8 cellular contexts compared by ENCODE assay signal in the genomic region with DNA sequence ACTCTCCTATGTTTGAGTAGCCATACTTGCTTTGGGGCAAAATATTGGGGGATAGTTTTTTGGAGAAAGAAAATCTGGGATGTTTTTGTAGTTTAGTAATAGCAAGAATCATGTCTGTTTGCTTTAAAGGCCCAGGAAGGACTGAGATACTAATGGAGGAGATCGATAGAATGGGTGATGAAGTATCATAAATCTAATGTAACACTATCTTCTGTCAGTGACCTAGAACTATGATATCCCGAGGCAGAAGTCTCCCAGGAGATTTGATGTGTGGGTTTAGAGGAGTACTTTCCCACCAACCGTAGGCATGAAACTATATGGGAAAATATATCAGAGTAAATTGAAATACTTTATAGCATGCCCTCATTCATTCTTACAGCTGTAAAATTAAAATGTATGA. TPM values are rescaled to one million over a fixed set of nuclear protein-coding genes. Genes with fewer than 3 reads are reported as not detected.
DNase-seq lines count a peak whose midpoint lies in the region; ATAC-seq and TF ChIP-seq lines count a peak whose summit lies in the region.

No MANE protein-coding gene starts in this region.

- POLR2A ChIA-PET in Panc1 (lab: Charles Lee), result interaction anchor here (0.7 kb wide), 1 partner anchor 19 kb away, joined by 3 read pairs; no protein-coding TSS in a partner anchor

- intact Hi-C loops in Panc1 (cut with micrococcal nuclease; ENCODE audit: unreplicated experiment) (no loop called here), esophagus muscularis mucosa (cut with DNase I) (no loop called here)

- WGBS in esophagus muscularis mucosa, result 9% methylated on average over 3 of the region's 3 CpGs

- ATAC-seq in Panc1, result no peak
- ATAC-seq in GM18502 (IDR thresholded peaks at IDR 0.05; ENCODE audit: poor library complexity, unreplicated experiment), result no peak
- ATAC-seq in HG03520 (IDR thresholded peaks at IDR 0.05; ENCODE audit: unreplicated experiment), result no peak

- H3K4me3 ChIP-seq in GM08714 (ENCODE audit: low read length) (peak overlapping the region; percentile 92; the same call in 1 of the 2 replicates), Panc1 (ENCODE audit: low read depth in 2 of 2, low read length in 2 of 2) (peak overlapping the region; percentile 65 to 89), esophagus muscularis mucosa (peak overlapping the region; percentile 50 to 66 (median 60))

- CTCF ChIA-PET in Panc1 (lab: Charles Lee), result interaction anchor here (0.6 kb wide), 1 partner anchor 286 kb away, joined by 5 read pairs; no protein-coding TSS in a partner anchor

- H3K27ac ChIP-seq in Panc1 (ENCODE audit: low read length) (peak overlapping the region; percentile 81), esophagus muscularis mucosa (replicated peaks in 1 of 4) (peak overlapping the region; percentile 86 to 89 (median 86))

- TF ChIP-seq POLR2A in esophagus muscularis mucosa (IDR thresholded peaks at IDR 0.05; ENCODE audit: low read depth), result no peak

- H3K27me3 ChIP-seq in Panc1 (ENCODE audit: control insufficient read depth, insufficient read depth, low read length), result no peaks in the 10 kb centered on the region
- H3K27me3 ChIP-seq in esophagus muscularis mucosa, result no peaks in the 10 kb centered on the region

- in situ Hi-C loops in Panc1 (cut with HindIII; ENCODE audit: low pct_unique_long_range_greater_than_20kb, low sequenced_read_pairs), result no loop called here

- DNase-seq in Panc1 (ENCODE audit: low read depth, low spot score), result no peak
- no peak for DNase-seq in esophagus muscularis mucosa (ENCODE audit: extremely low spot score)
- peak; percentile 24 for DNase-seq in retina
- no peak for DNase-seq in inferior parietal cortex (ENCODE audit: extremely low spot score)
- no peak for DNase-seq in amygdala (lab: John Stamatoyannopoulos, UW)

- no peaks in the 10 kb centered on the region for H3K9me3 ChIP-seq in Panc1 (ENCODE audit: control insufficient read depth, insufficient read depth, low read depth, low read length)
- no peaks in the 10 kb centered on the region for H3K9me3 ChIP-seq in esophagus muscularis mucosa

- TF ChIP-seq CTCF in Panc1 (IDR thresholded peaks at IDR 0.05) (no peak), esophagus muscularis mucosa (IDR thresholded peaks at IDR 0.05) (no peak)

- H3K36me3 ChIP-seq in Panc1 (ENCODE audit: control insufficient read depth, insufficient read depth, low read length), result no peaks in the 10 kb centered on the region
- H3K36me3 ChIP-seq in esophagus muscularis mucosa, result no peaks in the 10 kb centered on the region

- BruUV-seq in Panc1 (replicated peaks; lab: Mats Ljungman, UMichigan), result TSS peak; percentile 62

- H3K4me1 ChIP-seq in Panc1 (ENCODE audit: control insufficient read depth, insufficient read depth, low read length) (peaks cover 22% of the 10 kb centered on the region), esophagus muscularis mucosa (peaks cover 28 to 45% (median 42%) of the 10 kb centered on the region in 4 donors)

- TF ChIP-seq EP300 in esophagus muscularis mucosa (IDR thresholded peaks at IDR 0.05), result no peak

RNA-seq across cellular contexts. Expression of a gene that starts 21.0 kb away (rescaled TPM):
- total RNA-seq in Panc1 (2021; ENCODE audit: unreplicated experiment), result 17.4 TPM
- polyA plus RNA-seq in Panc1 (2012; ENCODE audit: insufficient read length), result 7.9 TPM
- 100 to 1,000 TPM in 1 of 4 donors, 10 to 100 TPM in 3; 49.8 to 103 (median 95.4) TPM for total RNA-seq in esophagus muscularis mucosa

RNA-seq across cellular contexts. Expression of a gene that starts 49.3 kb away (rescaled TPM):
- 30.4 TPM for total RNA-seq in Panc1 (2021; ENCODE audit: unreplicated experiment)
- 19.0 TPM for polyA plus RNA-seq in Panc1 (2012; ENCODE audit: insufficient read length)
- 10 to 100 TPM; 12.4 to 19.5 (median 17.8) TPM for total RNA-seq in esophagus muscularis mucosa
